ENCODE assay signal across 8 cellular contexts in the genomic region with DNA sequence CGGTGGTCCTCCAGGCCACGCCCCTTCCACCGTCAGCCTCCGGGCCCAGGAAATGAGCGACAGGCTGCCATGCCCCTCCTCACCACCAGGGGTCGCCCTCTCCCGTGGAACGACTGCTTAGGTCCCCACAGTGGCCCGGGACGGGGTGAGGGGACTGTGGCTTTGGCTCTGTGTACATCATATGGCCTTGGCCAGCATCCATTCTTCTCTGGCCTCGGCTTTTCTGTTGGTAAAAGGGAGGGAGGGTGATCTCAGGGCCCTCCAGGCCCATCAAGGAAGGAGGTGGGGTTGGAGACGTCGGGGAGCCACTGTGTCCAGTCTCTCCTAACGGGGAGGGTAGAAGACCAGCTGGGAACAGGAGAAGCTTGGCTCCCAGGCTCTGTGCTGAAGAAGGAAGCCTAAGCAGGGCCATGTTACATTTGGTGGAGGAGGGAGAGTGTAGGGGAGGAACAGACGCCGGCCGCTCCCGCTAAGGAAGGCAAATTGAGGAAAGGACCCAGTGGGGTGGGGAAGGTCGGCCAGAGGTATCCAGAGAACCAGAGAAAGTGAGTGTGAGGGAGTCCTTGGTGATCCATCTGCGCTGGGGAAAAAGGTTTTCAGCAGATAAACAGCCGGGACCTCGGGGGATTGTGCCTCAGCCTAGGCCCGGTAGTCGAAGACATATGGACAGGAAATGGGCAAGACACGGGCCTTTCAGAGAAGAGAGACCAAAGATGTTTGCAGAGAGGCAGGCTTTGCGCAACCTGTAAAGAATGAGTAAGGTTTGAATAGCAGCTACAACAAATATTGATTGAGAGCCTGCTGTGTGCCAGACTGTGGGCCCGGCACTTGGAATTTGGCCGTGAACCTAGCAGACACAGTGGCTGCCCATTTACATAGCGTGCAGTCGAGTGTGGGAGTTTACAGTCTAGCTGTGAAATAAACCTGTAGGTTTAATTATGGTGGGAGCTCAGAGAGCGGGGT. TPM values are rescaled to one million over a fixed set of nuclear protein-coding genes. Genes with fewer than 3 reads are reported as not detected.
DNase-seq lines count a peak whose midpoint lies in the region; ATAC-seq and TF ChIP-seq lines count a peak whose summit lies in the region.

No MANE protein-coding gene starts in this region.

- H3K27ac ChIP-seq in A673 (ENCODE audit: low read depth, low read length, poor library complexity, severe bottlenecking): peak overlapping the region; percentile 58

- POLR2A ChIA-PET in A673 (lab: Charles Lee; ENCODE audit: low non-redundant PET): no interaction called here

- H3K27me3 ChIP-seq in A673 (replicated peaks; ENCODE audit: insufficient read depth, low read depth, low read length, poor library complexity): no peaks in the 10 kb centered on the region

- CTCF ChIA-PET in A673 (lab: Charles Lee): interaction anchor here (3.6 kb wide), 1 partner anchor 131 kb away, joined by 28 read pairs; no protein-coding TSS in a partner anchor

- peak; percentile 100 for TF ChIP-seq CTCF in A673 (conservative IDR thresholded peaks at IDR 0.05; ENCODE audit: low read depth, low read length)

- H3K4me3 ChIP-seq in A673 (ENCODE audit: low read depth, low read length, poor library complexity, severe bottlenecking): no peak overlapping the region

- H3K9me3 ChIP-seq in A673 (ENCODE audit: low read depth, low read length, poor library complexity, severe bottlenecking): no peaks in the 10 kb centered on the region

- peak; percentile 91 for DNase-seq in A673 (ENCODE audit: low spot score)
- DNase-seq in NCI-H2171 treated with DMSO at 0.1 percent for 48 hours (lab: John Stamatoyannopoulos, UW): peak; percentile 64
- peak; percentile 83 for DNase-seq in activated CD4-positive, CD25-positive, alpha-beta regulatory T cell treated with anti-CD3 and anti-CD28 coated beads, Interleukin-2, amount 50 U/mL, for 16 hours (ENCODE audit: low read depth, low spot score)
- peak; percentile 75 for DNase-seq in central memory CD4-positive, alpha-beta T cell
- DNase-seq in kidney glomerular epithelial cell (lab: John Stamatoyannopoulos, UW): peak; percentile 70
- DNase-seq in stimulated activated CD4-positive, alpha-beta T cell treated with anti-CD3 and anti-CD28 coated beads, Interleukin-1b, Interleukin-23, amount 100 ng/mL, for 4 hours (ENCODE audit: low read depth in 2 of 2): peak; percentile 93

- no TSS peak for BruUV-seq in A673 (replicated peaks; lab: Mats Ljungman, UMichigan)

- no peaks in the 10 kb centered on the region for H3K36me3 ChIP-seq in A673 (ENCODE audit: insufficient read depth, low read length, poor library complexity, severe bottlenecking)

- peak; percentile 14 for TF ChIP-seq POLR2A in GM18526 (IDR thresholded peaks at IDR 0.05; ENCODE audit: extremely low read depth, insufficient read length)

- intact Hi-C loops in A673 (cut with micrococcal nuclease; ENCODE audit: unreplicated experiment): loop anchor here (1.0 kb wide), 1 partner anchor 131 kb away; no protein-coding TSS in a partner anchor

- peak; percentile 57 for ATAC-seq in HG03108 (IDR thresholded peaks at IDR 0.05; ENCODE audit: unreplicated experiment)

- H3K4me1 ChIP-seq in A673 (ENCODE audit: insufficient read depth, low read length, poor library complexity, severe bottlenecking): peaks cover 22% of the 10 kb centered on the region

RNA-seq across cellular contexts. Expression of gene SH2D6, which starts 2.5 kb away (rescaled TPM):
- total RNA-seq in A673 (2021): 0.52 and 1.1 TPM in 2 replicates

RNA-seq across cellular contexts. Expression of gene CAPG, which starts 10.9 kb away (rescaled TPM):
- total RNA-seq in A673 (2021): 152 and 156 TPM in 2 replicates
